In genomic region chr19:7852851-7853759, GRCh38 we compare ENCODE assay signal across 1 cellular context.
TF ChIP-seq lines count a peak whose summit lies in the region.

No MANE protein-coding gene starts in this region.

TF ChIP-seq in K562, 482 proteins besides CTCF, POLR2A, EP300 and RAD21 (continued from another document and continues in another):
- no peak for TF ChIP-seq PHTF2 (CRISPR knock-in tag; IDR thresholded peaks at IDR 0.05)
- TF ChIP-seq FOXJ2 (tag; IDR thresholded peaks at IDR 0.05): no peak
- TF ChIP-seq ZNF785 (CRISPR knock-in tag; IDR thresholded peaks at IDR 0.05): no peak
- TF ChIP-seq HDGF (IDR thresholded peaks at IDR 0.05): no peak
- TF ChIP-seq ZNF76 (CRISPR knock-in tag; IDR thresholded peaks at IDR 0.05; ENCODE audit: borderline replicate concordance): no peak
- peak; percentile 66; the same call in 1 of the 2 replicates for TF ChIP-seq ETS1 (conservative IDR thresholded peaks at IDR 0.05; ENCODE audit: control insufficient read depth, low read depth, low read length)
- no peak for TF ChIP-seq HCFC1 (IDR thresholded peaks at IDR 0.05; ENCODE audit: low read depth, low read length)
- no peak for TF ChIP-seq CBX1 (IDR thresholded peaks at IDR 0.05; ENCODE audit: low read depth)
- no peak for TF ChIP-seq YBX1 (IDR thresholded peaks at IDR 0.05)
- no peak for TF ChIP-seq BCL6 (CRISPR knock-in tag; IDR thresholded peaks at IDR 0.05)
- TF ChIP-seq BDP1 (IDR thresholded peaks at IDR 0.05; ENCODE audit: insufficient read depth, insufficient read length): no peak
- TF ChIP-seq ZFP91 (CRISPR knock-in tag; IDR thresholded peaks at IDR 0.05): no peak
- TF ChIP-seq ZNF263 (CRISPR knock-in tag; IDR thresholded peaks at IDR 0.05; ENCODE audit: borderline replicate concordance): peak; percentile 55; the same call in 1 of the 2 replicates
- TF ChIP-seq SRSF7 (optimal IDR thresholded peaks at IDR 0.05; ENCODE audit: low read depth, low read length): no peak
- TF ChIP-seq NFIC (IDR thresholded peaks at IDR 0.05): no peak
- no peak for TF ChIP-seq ZNF133 (CRISPR knock-in tag; IDR thresholded peaks at IDR 0.05)
- no peak for TF ChIP-seq BRCA1 (IDR thresholded peaks at IDR 0.05)
- no peak for TF ChIP-seq BRCA1 (CRISPR knock-in tag; IDR thresholded peaks at IDR 0.05)
- TF ChIP-seq MTA2 (IDR thresholded peaks at IDR 0.05; ENCODE audit: low read depth): no peak
- no peak for TF ChIP-seq HMBOX1 (IDR thresholded peaks at IDR 0.05)
- TF ChIP-seq RB1 (IDR thresholded peaks at IDR 0.05; ENCODE audit: low read depth): peak; percentile 84
- TF ChIP-seq ZNF444 (CRISPR knock-in tag; IDR thresholded peaks at IDR 0.05): no peak
- TF ChIP-seq FOXP1 (CRISPR knock-in tag; IDR thresholded peaks at IDR 0.05): no peak
- TF ChIP-seq SOX6 (IDR thresholded peaks at IDR 0.05): 0 out of 2 replicates have a peak, but pooled peaks have one; percentile 39
- no peak for TF ChIP-seq PCBP2 (IDR thresholded peaks at IDR 0.05; ENCODE audit: low read depth, low read length, poor library complexity, severe bottlenecking)
- no peak for TF ChIP-seq ZNF124 (CRISPR knock-in tag; IDR thresholded peaks at IDR 0.05)
- no peak for TF ChIP-seq SNAPC5 (CRISPR knock-in tag; IDR thresholded peaks at IDR 0.05)
- TF ChIP-seq NEUROD1 (IDR thresholded peaks at IDR 0.05; ENCODE audit: borderline replicate concordance, low read depth, low read length, partially characterized antibody): no peak
- TF ChIP-seq CCNT2 (IDR thresholded peaks at IDR 0.05; ENCODE audit: borderline replicate concordance, extremely low read depth, insufficient read length, low read depth, low read length): peak; percentile 40
- peak; percentile 96 for TF ChIP-seq CTBP1 (IDR thresholded peaks at IDR 0.05; ENCODE audit: borderline replicate concordance)
- no peak for TF ChIP-seq ARID3B (CRISPR knock-in tag; IDR thresholded peaks at IDR 0.05; ENCODE audit: borderline replicate concordance)
- TF ChIP-seq ZNF143 (CRISPR knock-in tag; IDR thresholded peaks at IDR 0.05): no peak
- peak; percentile 37; the same call in 1 of the 2 replicates for TF ChIP-seq POLR2G (IDR thresholded peaks at IDR 0.05; ENCODE audit: low read depth, low read length)
- no peak for TF ChIP-seq KLF10 (CRISPR knock-in tag; IDR thresholded peaks at IDR 0.05)
- no peak for TF ChIP-seq DDX20 (tag; IDR thresholded peaks at IDR 0.05; ENCODE audit: low read depth)
- TF ChIP-seq GTF2B (IDR thresholded peaks at IDR 0.05; ENCODE audit: extremely low read depth, insufficient read length): no peak
- TF ChIP-seq LEF1 (IDR thresholded peaks at IDR 0.05): peak; percentile 48; the same call in 1 of the 2 replicates
- TF ChIP-seq NELFE (IDR thresholded peaks at IDR 0.05; ENCODE audit: insufficient read depth, insufficient read length): no peak
- no peak for TF ChIP-seq NR3C1 (CRISPR knock-in tag; IDR thresholded peaks at IDR 0.05)
- no peak for TF ChIP-seq AFF1 (IDR thresholded peaks at IDR 0.05; ENCODE audit: low read depth in 1 of 2, partially characterized antibody in 2 of 2)
- 0 out of 4 replicates have a peak, but pooled peaks of 1 of the 2 experiments have one; percentile 46 for TF ChIP-seq SRF (CRISPR knock-in tag; IDR thresholded peaks at IDR 0.05)
- no peak for TF ChIP-seq E2F3 (CRISPR knock-in tag; IDR thresholded peaks at IDR 0.05)
- no peak for TF ChIP-seq FOXA3 (CRISPR knock-in tag; conservative IDR thresholded peaks at IDR 0.05 in 1 of 2, IDR thresholded peaks at IDR 0.05 in 1 of 2)
- TF ChIP-seq MEF2D (tag; conservative IDR thresholded peaks at IDR 0.05; ENCODE audit: low read depth): no peak
- TF ChIP-seq ZNF384 (IDR thresholded peaks at IDR 0.05; ENCODE audit: low read depth, low read length): no peak
- TF ChIP-seq NR2F6 (CRISPR knock-in tag; IDR thresholded peaks at IDR 0.05): no peak
- TF ChIP-seq KAT8 (IDR thresholded peaks at IDR 0.05; ENCODE audit: low read depth): no peak
- peak; percentile 61 to 70 for TF ChIP-seq NRF1 (conservative IDR thresholded peaks at IDR 0.05 in 1 of 2, IDR thresholded peaks at IDR 0.05 in 1 of 2)
- TF ChIP-seq RAD51 (IDR thresholded peaks at IDR 0.05; ENCODE audit: borderline replicate concordance, low read depth): no peak
- no peak for TF ChIP-seq ZFP1 (CRISPR knock-in tag; IDR thresholded peaks at IDR 0.05)
- TF ChIP-seq FIP1L1 (IDR thresholded peaks at IDR 0.05; ENCODE audit: low read depth, low read length, poor library complexity, severe bottlenecking): peak; percentile 55
- TF ChIP-seq SETDB1 (IDR thresholded peaks at IDR 0.05; ENCODE audit: low read length): no peak
- TF ChIP-seq ZNF589 (CRISPR knock-in tag; IDR thresholded peaks at IDR 0.05; ENCODE audit: low read depth): no peak
- TF ChIP-seq ZNF644 (tag; IDR thresholded peaks at IDR 0.05; ENCODE audit: low read depth): no peak
- no peak for TF ChIP-seq NCOA6 (IDR thresholded peaks at IDR 0.05)
- no peak; the same call in 1 of the 2 replicates for TF ChIP-seq MAX (CRISPR knock-in tag; IDR thresholded peaks at IDR 0.05)
- TF ChIP-seq RREB1 (CRISPR knock-in tag; IDR thresholded peaks at IDR 0.05): no peak
- TF ChIP-seq ZNF12 (CRISPR knock-in tag; IDR thresholded peaks at IDR 0.05): no peak
- no peak for TF ChIP-seq PPARD (CRISPR knock-in tag; IDR thresholded peaks at IDR 0.05)
- no peak for TF ChIP-seq NR2C1 (IDR thresholded peaks at IDR 0.05)
- no peak for TF ChIP-seq NR2C1 (tag; IDR thresholded peaks at IDR 0.05)
- no peak for TF ChIP-seq ZNF253 (CRISPR knock-in tag; conservative IDR thresholded peaks at IDR 0.05)
- no peak for TF ChIP-seq ZNF507 (tag; conservative IDR thresholded peaks at IDR 0.05)
- TF ChIP-seq CREM (IDR thresholded peaks at IDR 0.05; ENCODE audit: low read depth): peak; percentile 71
